In genomic region chr22:48680601-48681000, GRCh38 we compare ENCODE assay signal across 23 cellular contexts.
"Had no signal": no experiment of that assay in that cellular context is flagged by ENCODE, and none has a peak within 500 bp of the region (broad histone marks: within the 10 kb centered on the region; RNA-seq: fewer than 3 reads in every experiment).

No MANE protein-coding gene starts in this region.

- H3K4me2 ChIP-seq: hepatocyte had no signal

- H3K9me3 ChIP-seq: esophagus muscularis mucosa, gastroesophageal sphincter, heart left ventricle, left lung had no signal

- DNase-seq: cerebellar nuclear complex; dermis blood vessel endothelial cell; dorsolateral prefrontal cortex; effector CD4-positive, alpha-beta T cell; effector memory CD4-positive, alpha-beta T cell; foreskin keratinocyte; hypothalamus; immature natural killer cell; islet precursor cell; mammary epithelial cell; mesendoderm; midbrain had no signal

- ATAC-seq: foreskin keratinocyte, gastroesophageal sphincter, left cardiac atrium, left lung had no signal

- H3K27ac ChIP-seq: coronary artery, dorsolateral prefrontal cortex, esophagus muscularis mucosa, foreskin keratinocyte, gastroesophageal sphincter, heart left ventricle, hepatocyte, left lung had no signal

- H3K27me3 ChIP-seq: dorsolateral prefrontal cortex, foreskin keratinocyte, hepatocyte, left lung had no signal

- FAIRE-seq: colon, endothelial cell of umbilical vein, frontal cortex had no signal

- H3K4me3 ChIP-seq: coronary artery, dorsolateral prefrontal cortex, esophagus muscularis mucosa, gastroesophageal sphincter, heart left ventricle, hepatocyte, left lung, lung had no signal

- H3K36me3 ChIP-seq: esophagus muscularis mucosa, gastroesophageal sphincter, heart left ventricle, left lung had no signal

- H3K4me1 ChIP-seq: esophagus muscularis mucosa, foreskin keratinocyte, gastroesophageal sphincter, heart left ventricle, left lung had no signal
